Comparison of ENCODE assay signal across 1 cellular context in the genomic region with DNA sequence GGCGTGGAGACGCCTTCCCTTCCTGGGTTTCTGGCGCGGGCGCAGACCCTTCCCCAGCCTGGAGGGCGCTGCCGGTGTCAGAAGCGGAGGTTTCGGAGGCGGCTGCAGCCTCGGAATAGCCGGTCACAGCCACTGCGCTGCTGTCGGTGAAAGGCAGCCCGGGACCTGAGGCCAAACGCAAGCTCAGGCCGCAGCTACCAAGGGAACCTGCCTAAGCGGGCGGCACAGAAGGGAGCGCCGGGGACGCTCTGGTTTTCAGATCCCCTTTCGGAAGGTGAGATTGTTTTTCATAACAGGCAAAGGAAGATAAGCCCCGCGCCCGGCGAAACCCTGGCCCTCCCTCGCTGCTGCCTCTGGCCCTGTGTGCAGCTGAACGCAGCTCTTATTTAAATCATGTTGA.
TF ChIP-seq lines count a peak whose summit lies in the region.

No MANE protein-coding gene starts in this region.

TF ChIP-seq in GM23338, 12 proteins besides CTCF, POLR2A, EP300 and RAD21 (continued from another document):
- TF ChIP-seq, protein P1, sequence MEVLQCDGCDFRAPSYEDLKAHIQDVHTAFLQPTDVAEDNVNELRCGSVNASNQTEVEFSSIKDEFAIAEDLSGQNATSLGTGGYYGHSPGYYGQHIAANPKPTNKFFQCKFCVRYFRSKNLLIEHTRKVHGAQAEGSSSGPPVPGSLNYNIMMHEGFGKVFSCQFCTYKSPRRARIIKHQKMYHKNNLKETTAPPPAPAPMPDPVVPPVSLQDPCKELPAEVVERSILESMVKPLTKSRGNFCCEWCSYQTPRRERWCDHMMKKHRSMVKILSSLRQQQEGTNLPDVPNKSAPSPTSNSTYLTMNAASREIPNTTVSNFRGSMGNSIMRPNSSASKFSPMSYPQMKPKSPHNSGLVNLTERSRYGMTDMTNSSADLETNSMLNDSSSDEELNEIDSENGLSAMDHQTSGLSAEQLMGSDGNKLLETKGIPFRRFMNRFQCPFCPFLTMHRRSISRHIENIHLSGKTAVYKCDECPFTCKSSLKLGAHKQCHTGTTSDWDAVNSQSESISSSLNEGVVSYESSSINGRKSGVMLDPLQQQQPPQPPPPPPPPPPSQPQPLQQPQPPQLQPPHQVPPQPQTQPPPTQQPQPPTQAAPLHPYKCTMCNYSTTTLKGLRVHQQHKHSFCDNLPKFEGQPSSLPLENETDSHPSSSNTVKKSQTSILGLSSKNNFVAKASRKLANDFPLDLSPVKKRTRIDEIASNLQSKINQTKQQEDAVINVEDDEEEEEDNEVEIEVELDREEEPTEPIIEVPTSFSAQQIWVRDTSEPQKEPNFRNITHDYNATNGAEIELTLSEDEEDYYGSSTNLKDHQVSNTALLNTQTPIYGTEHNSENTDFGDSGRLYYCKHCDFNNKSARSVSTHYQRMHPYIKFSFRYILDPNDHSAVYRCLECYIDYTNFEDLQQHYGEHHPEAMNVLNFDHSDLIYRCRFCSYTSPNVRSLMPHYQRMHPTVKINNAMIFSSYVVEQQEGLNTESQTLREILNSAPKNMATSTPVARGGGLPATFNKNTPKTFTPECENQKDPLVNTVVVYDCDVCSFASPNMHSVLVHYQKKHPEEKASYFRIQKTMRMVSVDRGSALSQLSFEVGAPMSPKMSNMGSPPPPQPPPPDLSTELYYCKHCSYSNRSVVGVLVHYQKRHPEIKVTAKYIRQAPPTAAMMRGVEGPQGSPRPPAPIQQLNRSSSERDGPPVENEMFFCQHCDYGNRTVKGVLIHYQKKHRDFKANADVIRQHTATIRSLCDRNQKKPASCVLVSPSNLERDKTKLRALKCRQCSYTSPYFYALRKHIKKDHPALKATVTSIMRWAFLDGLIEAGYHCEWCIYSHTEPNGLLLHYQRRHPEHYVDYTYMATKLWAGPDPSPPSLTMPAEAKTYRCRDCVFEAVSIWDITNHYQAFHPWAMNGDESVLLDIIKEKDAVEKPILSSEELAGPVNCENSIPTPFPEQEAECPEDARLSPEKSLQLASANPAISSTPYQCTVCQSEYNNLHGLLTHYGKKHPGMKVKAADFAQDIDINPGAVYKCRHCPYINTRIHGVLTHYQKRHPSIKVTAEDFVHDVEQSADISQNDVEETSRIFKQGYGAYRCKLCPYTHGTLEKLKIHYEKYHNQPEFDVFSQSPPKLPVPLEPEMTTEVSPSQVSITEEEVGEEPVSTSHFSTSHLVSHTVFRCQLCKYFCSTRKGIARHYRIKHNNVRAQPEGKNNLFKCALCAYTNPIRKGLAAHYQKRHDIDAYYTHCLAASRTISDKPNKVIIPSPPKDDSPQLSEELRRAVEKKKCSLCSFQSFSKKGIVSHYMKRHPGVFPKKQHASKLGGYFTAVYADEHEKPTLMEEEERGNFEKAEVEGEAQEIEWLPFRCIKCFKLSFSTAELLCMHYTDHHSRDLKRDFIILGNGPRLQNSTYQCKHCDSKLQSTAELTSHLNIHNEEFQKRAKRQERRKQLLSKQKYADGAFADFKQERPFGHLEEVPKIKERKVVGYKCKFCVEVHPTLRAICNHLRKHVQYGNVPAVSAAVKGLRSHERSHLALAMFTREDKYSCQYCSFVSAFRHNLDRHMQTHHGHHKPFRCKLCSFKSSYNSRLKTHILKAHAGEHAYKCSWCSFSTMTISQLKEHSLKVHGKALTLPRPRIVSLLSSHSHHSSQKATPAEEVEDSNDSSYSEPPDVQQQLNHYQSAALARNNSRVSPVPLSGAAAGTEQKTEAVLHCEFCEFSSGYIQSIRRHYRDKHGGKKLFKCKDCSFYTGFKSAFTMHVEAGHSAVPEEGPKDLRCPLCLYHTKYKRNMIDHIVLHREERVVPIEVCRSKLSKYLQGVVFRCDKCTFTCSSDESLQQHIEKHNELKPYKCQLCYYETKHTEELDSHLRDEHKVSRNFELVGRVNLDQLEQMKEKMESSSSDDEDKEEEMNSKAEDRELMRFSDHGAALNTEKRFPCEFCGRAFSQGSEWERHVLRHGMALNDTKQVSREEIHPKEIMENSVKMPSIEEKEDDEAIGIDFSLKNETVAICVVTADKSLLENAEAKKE (CRISPR knock-in tag; IDR thresholded peaks at IDR 0.05), result no peak
- TF ChIP-seq, protein P2, sequence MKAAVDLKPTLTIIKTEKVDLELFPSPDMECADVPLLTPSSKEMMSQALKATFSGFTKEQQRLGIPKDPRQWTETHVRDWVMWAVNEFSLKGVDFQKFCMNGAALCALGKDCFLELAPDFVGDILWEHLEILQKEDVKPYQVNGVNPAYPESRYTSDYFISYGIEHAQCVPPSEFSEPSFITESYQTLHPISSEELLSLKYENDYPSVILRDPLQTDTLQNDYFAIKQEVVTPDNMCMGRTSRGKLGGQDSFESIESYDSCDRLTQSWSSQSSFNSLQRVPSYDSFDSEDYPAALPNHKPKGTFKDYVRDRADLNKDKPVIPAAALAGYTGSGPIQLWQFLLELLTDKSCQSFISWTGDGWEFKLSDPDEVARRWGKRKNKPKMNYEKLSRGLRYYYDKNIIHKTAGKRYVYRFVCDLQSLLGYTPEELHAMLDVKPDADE (IDR thresholded peaks at IDR 0.05), result no peak
- TF ChIP-seq JUNB (IDR thresholded peaks at IDR 0.05; ENCODE audit: unreplicated experiment), result no peak
TF ChIP-seq in GM23338: peak in this region for 0.
